11 cellular contexts compared by ENCODE assay signal in the genomic region with DNA sequence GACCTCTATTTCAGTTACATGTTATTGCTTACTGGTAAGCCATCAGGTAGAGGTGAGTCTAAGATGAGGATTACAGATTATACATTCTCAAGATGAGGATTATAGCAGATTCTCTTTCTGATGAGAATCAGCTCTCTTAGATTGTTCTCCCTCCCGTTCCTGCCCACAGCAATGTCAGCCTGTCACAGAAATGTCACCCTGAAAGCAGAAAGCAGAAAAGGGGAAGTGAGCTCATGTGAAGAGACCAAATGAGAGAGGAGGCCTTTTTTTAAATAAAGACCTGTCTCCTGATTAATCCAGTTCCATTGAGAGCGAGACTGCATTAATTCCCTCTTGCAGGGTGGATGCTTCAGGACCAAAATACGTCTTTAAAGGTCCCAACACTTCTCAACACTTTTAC.
DNase-seq lines count a peak whose midpoint lies in the region; ATAC-seq, FAIRE-seq and TF ChIP-seq lines count a peak whose summit lies in the region.
"Had no signal": no experiment of that assay in that cellular context is flagged by ENCODE, and none has a peak within 500 bp of the region (broad histone marks: within the 10 kb centered on the region; RNA-seq: fewer than 3 reads in every experiment).

No MANE protein-coding gene starts in this region.

- no peaks in the 10 kb centered on the region for H4K20me1 ChIP-seq in PC-9 (ENCODE audit: insufficient read depth)

- H3K27me3 ChIP-seq in PC-9 (ENCODE audit: insufficient read depth, low read depth), result no peaks in the 10 kb centered on the region
- no peaks in the 10 kb centered on the region for H3K27me3 ChIP-seq in spleen (replicated peaks in 1 of 7)

- no peak overlapping the region for H3K4me3 ChIP-seq in PC-9
- H3K4me3 ChIP-seq in spleen, result no peak overlapping the region

- peak; percentile 97 for ATAC-seq in GM21367 (IDR thresholded peaks at IDR 0.05; ENCODE audit: unreplicated experiment)
- peak; percentile 90 for ATAC-seq in HG03135 (IDR thresholded peaks at IDR 0.05; ENCODE audit: unreplicated experiment)
- ATAC-seq in Right ventricle myocardium superior (ENCODE audit: poor library complexity), result no peak

- POLR2A ChIA-PET in PC-9 (lab: Charles Lee; ENCODE audit: unreplicated experiment), result no interaction called here

- CTCF ChIA-PET in PC-9 (lab: Charles Lee), result no interaction called here

- no TSS peak for BruUV-seq in PC-9 (replicated peaks; lab: Mats Ljungman, UMichigan)

- TF ChIP-seq CTCF in PC-9 (conservative IDR thresholded peaks at IDR 0.05) (no peak), spleen (IDR thresholded peaks at IDR 0.05 in 8 of 11, conservative IDR thresholded peaks at IDR 0.05 in 3 of 11) (no peak)

- TF ChIP-seq POLR2A in GM12891 (IDR thresholded peaks at IDR 0.05; ENCODE audit: low read depth, low read length) (no peak), spleen (IDR thresholded peaks at IDR 0.05) (no peak)

- intact Hi-C loops in PC-9 (cut with micrococcal nuclease; ENCODE audit: unreplicated experiment) (no loop called here), spleen (cut with DNase I; ENCODE audit: low total_unique reads) (no loop called here), Right ventricle myocardium superior (cut with DNase I) (no loop called here)

- H3K9me2 ChIP-seq in PC-9 (ENCODE audit: insufficient read depth), result no peaks in the 10 kb centered on the region

- H3K36me3 ChIP-seq in PC-9 (ENCODE audit: low read depth) (no peaks in the 10 kb centered on the region), spleen (no peaks in the 10 kb centered on the region)

- no peaks in the 10 kb centered on the region for H3K4me1 ChIP-seq in PC-9 (replicated peaks; ENCODE audit: insufficient read depth)
- no peaks in the 10 kb centered on the region for H3K4me1 ChIP-seq in spleen

- H3K4me2 ChIP-seq in PC-9, result no peak overlapping the region

- H3K9me3 ChIP-seq in PC-9 (ENCODE audit: insufficient read depth, low read depth), result no peaks in the 10 kb centered on the region
- peaks cover 0 to 9% (median 0%) of the 10 kb centered on the region in 8 donors for H3K9me3 ChIP-seq in spleen

- H3K79me2 ChIP-seq in PC-9 (ENCODE audit: low read depth), result no peaks in the 10 kb centered on the region

- 30 to 43% (median 34%) methylated on average over 3 of the region's 3 CpGs for WGBS in spleen, 5 donors

- peak overlapping the region; percentile 62; the same call in 1 of the 2 replicates for H2AFZ ChIP-seq in PC-9

- FAIRE-seq in GM12891 (lab: Jason Lieb, UNC), result peak; percentile 80

- H3F3A ChIP-seq in PC-9 (ENCODE audit: insufficient read depth, low read depth), result no peaks in the 10 kb centered on the region

- DNase-seq in GM12891 (ENCODE audit: insufficient read length, low spot score), result peak; percentile 24
- DNase-seq in PC-9, result no peak
- no peak for DNase-seq in stimulated activated CD4-positive, alpha-beta T cell treated with anti-CD3 and anti-CD28 coated beads, Interleukin-1b, Interleukin-23, amount 100 ng/mL, for 48 hours
- DNase-seq in spleen, result no peak
- DNase-seq in RKO (ENCODE audit: low spot score), result no peak
- DNase-seq in Right ventricle myocardium superior, result no peak
- DNase-seq: effector memory CD4-positive, alpha-beta T cell; islet precursor cell; NCI-H2107 had no signal

- H3K27ac ChIP-seq in PC-9 (no peak overlapping the region), spleen (no peak overlapping the region)

TF ChIP-seq in GM12891, 5 proteins besides CTCF, POLR2A, EP300 and RAD21:
- no peak for TF ChIP-seq POLR2AphosphoS5 (IDR thresholded peaks at IDR 0.05; ENCODE audit: low read depth, low read length)
- TF ChIP-seq SPI1 (IDR thresholded peaks at IDR 0.05; ENCODE audit: low read depth, low read length), result peak; percentile 99
